1 cellular context compared by ENCODE assay signal in the genomic region with DNA sequence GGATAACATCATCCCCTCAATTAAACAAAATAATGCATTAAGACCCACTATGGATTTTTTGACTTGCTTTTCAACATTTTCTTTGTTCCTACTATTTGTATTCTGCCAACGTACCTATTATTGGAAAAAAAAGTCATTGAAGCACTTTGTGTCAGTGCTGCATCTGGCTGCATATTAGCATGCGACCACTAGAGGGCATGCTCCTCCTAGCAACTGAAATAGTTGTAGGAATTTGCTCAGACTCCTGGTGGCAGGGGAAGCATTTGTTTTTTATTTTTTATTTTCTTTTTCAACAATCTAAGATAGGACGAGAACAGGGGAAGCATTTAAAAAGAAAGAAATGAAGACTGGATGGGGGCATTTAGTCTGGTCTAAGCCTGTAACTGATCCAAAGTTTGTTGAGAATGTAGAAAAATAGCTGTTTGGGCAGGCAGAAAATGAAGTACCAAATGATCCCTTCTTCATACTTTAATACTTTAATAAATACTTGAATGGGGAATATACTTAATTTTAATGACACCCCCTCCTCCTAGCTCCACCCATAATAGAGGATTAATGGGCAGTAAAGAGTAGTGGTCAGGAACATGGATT.
A peak's percentile ranks its signal among the peaks of the same experiment; 100 is the strongest.
TF ChIP-seq lines count a peak whose summit lies in the region.

No MANE protein-coding gene starts in this region.

TF ChIP-seq in SK-N-SH, 30 proteins besides CTCF, POLR2A, EP300 and RAD21:
- TF ChIP-seq RXRA (IDR thresholded peaks at IDR 0.05; ENCODE audit: borderline replicate concordance, low read depth) = no peak
- TF ChIP-seq NFIC (IDR thresholded peaks at IDR 0.05; ENCODE audit: borderline replicate concordance) = no peak
- TF ChIP-seq NRF1 (IDR thresholded peaks at IDR 0.05; ENCODE audit: low read depth, low read length) = no peak
- TF ChIP-seq TEAD4 (IDR thresholded peaks at IDR 0.05; ENCODE audit: borderline replicate concordance, insufficient read depth) = no peak
- TF ChIP-seq SIN3A (IDR thresholded peaks at IDR 0.05; ENCODE audit: borderline replicate concordance, low read depth, low read length) = no peak
- no peak for TF ChIP-seq JUND (IDR thresholded peaks at IDR 0.05)
- no peak for TF ChIP-seq GATA2 (CRISPR knock-in tag; IDR thresholded peaks at IDR 0.05)
- TF ChIP-seq FOSL2 (IDR thresholded peaks at IDR 0.05; ENCODE audit: borderline replicate concordance, low read depth) = no peak
- peak; percentile 96 for TF ChIP-seq SMC3 (IDR thresholded peaks at IDR 0.05; ENCODE audit: low read depth, low read length)
- no peak for TF ChIP-seq FOXM1 (IDR thresholded peaks at IDR 0.05; ENCODE audit: low read depth)
- TF ChIP-seq, protein P1, sequence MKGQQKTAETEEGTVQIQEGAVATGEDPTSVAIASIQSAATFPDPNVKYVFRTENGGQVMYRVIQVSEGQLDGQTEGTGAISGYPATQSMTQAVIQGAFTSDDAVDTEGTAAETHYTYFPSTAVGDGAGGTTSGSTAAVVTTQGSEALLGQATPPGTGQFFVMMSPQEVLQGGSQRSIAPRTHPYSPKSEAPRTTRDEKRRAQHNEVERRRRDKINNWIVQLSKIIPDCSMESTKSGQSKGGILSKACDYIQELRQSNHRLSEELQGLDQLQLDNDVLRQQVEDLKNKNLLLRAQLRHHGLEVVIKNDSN (IDR thresholded peaks at IDR 0.05; ENCODE audit: borderline replicate concordance, low read depth) = no peak
- TF ChIP-seq CHD2 (IDR thresholded peaks at IDR 0.05; ENCODE audit: low read length, partially characterized antibody) = no peak
- TF ChIP-seq TAF1 (IDR thresholded peaks at IDR 0.05; ENCODE audit: borderline replicate concordance, low read depth, low read length) = no peak
- no peak for TF ChIP-seq GABPA (IDR thresholded peaks at IDR 0.05; ENCODE audit: low read depth)
- TF ChIP-seq, protein P2, sequence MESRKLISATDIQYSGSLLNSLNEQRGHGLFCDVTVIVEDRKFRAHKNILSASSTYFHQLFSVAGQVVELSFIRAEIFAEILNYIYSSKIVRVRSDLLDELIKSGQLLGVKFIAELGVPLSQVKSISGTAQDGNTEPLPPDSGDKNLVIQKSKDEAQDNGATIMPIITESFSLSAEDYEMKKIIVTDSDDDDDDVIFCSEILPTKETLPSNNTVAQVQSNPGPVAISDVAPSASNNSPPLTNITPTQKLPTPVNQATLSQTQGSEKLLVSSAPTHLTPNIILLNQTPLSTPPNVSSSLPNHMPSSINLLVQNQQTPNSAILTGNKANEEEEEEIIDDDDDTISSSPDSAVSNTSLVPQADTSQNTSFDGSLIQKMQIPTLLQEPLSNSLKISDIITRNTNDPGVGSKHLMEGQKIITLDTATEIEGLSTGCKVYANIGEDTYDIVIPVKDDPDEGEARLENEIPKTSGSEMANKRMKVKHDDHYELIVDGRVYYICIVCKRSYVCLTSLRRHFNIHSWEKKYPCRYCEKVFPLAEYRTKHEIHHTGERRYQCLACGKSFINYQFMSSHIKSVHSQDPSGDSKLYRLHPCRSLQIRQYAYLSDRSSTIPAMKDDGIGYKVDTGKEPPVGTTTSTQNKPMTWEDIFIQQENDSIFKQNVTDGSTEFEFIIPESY (IDR thresholded peaks at IDR 0.05; ENCODE audit: borderline replicate concordance, low read depth) = no peak
- TF ChIP-seq, protein P3, sequence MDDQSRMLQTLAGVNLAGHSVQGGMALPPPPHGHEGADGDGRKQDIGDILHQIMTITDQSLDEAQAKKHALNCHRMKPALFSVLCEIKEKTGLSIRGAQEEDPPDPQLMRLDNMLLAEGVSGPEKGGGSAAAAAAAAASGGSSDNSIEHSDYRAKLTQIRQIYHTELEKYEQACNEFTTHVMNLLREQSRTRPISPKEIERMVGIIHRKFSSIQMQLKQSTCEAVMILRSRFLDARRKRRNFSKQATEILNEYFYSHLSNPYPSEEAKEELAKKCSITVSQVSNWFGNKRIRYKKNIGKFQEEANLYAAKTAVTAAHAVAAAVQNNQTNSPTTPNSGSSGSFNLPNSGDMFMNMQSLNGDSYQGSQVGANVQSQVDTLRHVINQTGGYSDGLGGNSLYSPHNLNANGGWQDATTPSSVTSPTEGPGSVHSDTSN (IDR thresholded peaks at IDR 0.05) = no peak
- no peak for TF ChIP-seq EZH2phosphoT487 (IDR thresholded peaks at IDR 0.05; ENCODE audit: borderline replicate concordance, low read depth)
- TF ChIP-seq, protein P4, sequence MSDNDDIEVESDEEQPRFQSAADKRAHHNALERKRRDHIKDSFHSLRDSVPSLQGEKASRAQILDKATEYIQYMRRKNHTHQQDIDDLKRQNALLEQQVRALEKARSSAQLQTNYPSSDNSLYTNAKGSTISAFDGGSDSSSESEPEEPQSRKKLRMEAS (IDR thresholded peaks at IDR 0.05; ENCODE audit: low read depth) = peak; percentile 26; the same call in 1 of the 2 replicates
- TF ChIP-seq RCOR1 (IDR thresholded peaks at IDR 0.05; ENCODE audit: low read length) = no peak
- TF ChIP-seq ELF1 (IDR thresholded peaks at IDR 0.05) = no peak
- no peak for TF ChIP-seq MEF2A (IDR thresholded peaks at IDR 0.05; ENCODE audit: borderline replicate concordance, low read depth)
- TF ChIP-seq, protein P5, sequence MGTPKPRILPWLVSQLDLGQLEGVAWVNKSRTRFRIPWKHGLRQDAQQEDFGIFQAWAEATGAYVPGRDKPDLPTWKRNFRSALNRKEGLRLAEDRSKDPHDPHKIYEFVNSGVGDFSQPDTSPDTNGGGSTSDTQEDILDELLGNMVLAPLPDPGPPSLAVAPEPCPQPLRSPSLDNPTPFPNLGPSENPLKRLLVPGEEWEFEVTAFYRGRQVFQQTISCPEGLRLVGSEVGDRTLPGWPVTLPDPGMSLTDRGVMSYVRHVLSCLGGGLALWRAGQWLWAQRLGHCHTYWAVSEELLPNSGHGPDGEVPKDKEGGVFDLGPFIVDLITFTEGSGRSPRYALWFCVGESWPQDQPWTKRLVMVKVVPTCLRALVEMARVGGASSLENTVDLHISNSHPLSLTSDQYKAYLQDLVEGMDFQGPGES (IDR thresholded peaks at IDR 0.05; ENCODE audit: low read depth, low read length) = no peak
- no peak for TF ChIP-seq POLR2AphosphoS5 (IDR thresholded peaks at IDR 0.05; ENCODE audit: low read depth, low read length)
- TF ChIP-seq, protein P6, sequence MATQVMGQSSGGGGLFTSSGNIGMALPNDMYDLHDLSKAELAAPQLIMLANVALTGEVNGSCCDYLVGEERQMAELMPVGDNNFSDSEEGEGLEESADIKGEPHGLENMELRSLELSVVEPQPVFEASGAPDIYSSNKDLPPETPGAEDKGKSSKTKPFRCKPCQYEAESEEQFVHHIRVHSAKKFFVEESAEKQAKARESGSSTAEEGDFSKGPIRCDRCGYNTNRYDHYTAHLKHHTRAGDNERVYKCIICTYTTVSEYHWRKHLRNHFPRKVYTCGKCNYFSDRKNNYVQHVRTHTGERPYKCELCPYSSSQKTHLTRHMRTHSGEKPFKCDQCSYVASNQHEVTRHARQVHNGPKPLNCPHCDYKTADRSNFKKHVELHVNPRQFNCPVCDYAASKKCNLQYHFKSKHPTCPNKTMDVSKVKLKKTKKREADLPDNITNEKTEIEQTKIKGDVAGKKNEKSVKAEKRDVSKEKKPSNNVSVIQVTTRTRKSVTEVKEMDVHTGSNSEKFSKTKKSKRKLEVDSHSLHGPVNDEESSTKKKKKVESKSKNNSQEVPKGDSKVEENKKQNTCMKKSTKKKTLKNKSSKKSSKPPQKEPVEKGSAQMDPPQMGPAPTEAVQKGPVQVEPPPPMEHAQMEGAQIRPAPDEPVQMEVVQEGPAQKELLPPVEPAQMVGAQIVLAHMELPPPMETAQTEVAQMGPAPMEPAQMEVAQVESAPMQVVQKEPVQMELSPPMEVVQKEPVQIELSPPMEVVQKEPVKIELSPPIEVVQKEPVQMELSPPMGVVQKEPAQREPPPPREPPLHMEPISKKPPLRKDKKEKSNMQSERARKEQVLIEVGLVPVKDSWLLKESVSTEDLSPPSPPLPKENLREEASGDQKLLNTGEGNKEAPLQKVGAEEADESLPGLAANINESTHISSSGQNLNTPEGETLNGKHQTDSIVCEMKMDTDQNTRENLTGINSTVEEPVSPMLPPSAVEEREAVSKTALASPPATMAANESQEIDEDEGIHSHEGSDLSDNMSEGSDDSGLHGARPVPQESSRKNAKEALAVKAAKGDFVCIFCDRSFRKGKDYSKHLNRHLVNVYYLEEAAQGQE (IDR thresholded peaks at IDR 0.05; ENCODE audit: low read depth, low read length) = no peak
- TF ChIP-seq MXI1 (IDR thresholded peaks at IDR 0.05; ENCODE audit: low read depth, low read length) = peak; percentile 5; the same call in 1 of the 2 replicates
- TF ChIP-seq FOXJ3 (CRISPR knock-in tag; IDR thresholded peaks at IDR 0.05) = no peak
